17 cellular contexts compared by ENCODE assay signal in genomic region chr1:55815745-55816455, GRCh38.
DNase-seq lines count a peak whose midpoint lies in the region; ATAC-seq and TF ChIP-seq lines count a peak whose summit lies in the region.
"Had no signal": no experiment of that assay in that cellular context is flagged by ENCODE, and none has a peak within 500 bp of the region (broad histone marks: within the 10 kb centered on the region; RNA-seq: fewer than 3 reads in every experiment).

No MANE protein-coding gene starts in this region.

- 79% methylated on average over 5 of the region's 5 CpGs for WGBS in mammary epithelial cell (ENCODE audit: low coverage, missing lambda C conversion rate)

- in situ Hi-C loops in mammary epithelial cell (cut with MboI; ENCODE audit: low sequenced_read_pairs in 2 of 2), result no loop called here

- no peaks in the 10 kb centered on the region for H4K20me1 ChIP-seq in mammary epithelial cell (ENCODE audit: insufficient read depth, low read length)

- no peak for TF ChIP-seq CTCF in mesothelial cell of epicardium (IDR thresholded peaks at IDR 0.05; ENCODE audit: unreplicated experiment)
- TF ChIP-seq CTCF in mammary epithelial cell (conservative IDR thresholded peaks at IDR 0.05 in 1 of 2, IDR thresholded peaks at IDR 0.05 in 1 of 2; ENCODE audit: extremely low read depth in 1 of 2, insufficient read depth in 1 of 2, low read depth in 1 of 2, low read length in 2 of 2), result no peak

- peak; percentile 33 for ATAC-seq in stimulated activated naive CD8-positive, alpha-beta T cell treated with anti-CD3 and anti-CD28 coated beads, Interleukin-15, amount 100 ng/mL, for 72 hours
- no peak for ATAC-seq in stimulated activated naive CD8-positive, alpha-beta T cell treated with anti-CD3 and anti-CD28 coated beads, Interleukin-15, Interleukin-2, amounts not matched to agents 100 U/mL and 50 U/mL, for 24 hours
- ATAC-seq in T-helper 17 cell, result no peak

- H2AFZ ChIP-seq in mammary epithelial cell (ENCODE audit: low read depth, low read length), result no peak overlapping the region
- H2AFZ ChIP-seq: PC-9 had no signal

- no peak overlapping the region for H3K4me3 ChIP-seq in mammary epithelial cell (replicated peaks in 1 of 3; ENCODE audit: insufficient read depth in 1 of 3, low read depth in 2 of 3, low read length in 3 of 3)
- H3K4me3 ChIP-seq: HAP-1, PC-9, SJCRH30 had no signal

- H3K36me3 ChIP-seq in mammary epithelial cell (ENCODE audit: insufficient read depth, low read length), result no peaks in the 10 kb centered on the region
- H3K36me3 ChIP-seq: HAP-1, SJCRH30 had no signal

- H3K9me3 Mint-ChIP-seq in stimulated activated naive CD8-positive, alpha-beta T cell treated with anti-CD3 and anti-CD28 coated beads, Interleukin-15, amount 100 ng/mL, for 72 hours, result no peaks in the 10 kb centered on the region
- H3K9me3 Mint-ChIP-seq in mesothelial cell of epicardium, result peaks cover 6% of the 10 kb centered on the region
- H3K9me3 Mint-ChIP-seq in activated CD4-positive, alpha-beta memory T cell treated with anti-CD3 and anti-CD28 coated beads, Interleukin-2, amount 10 ng/mL, durations not matched to agents 7 days and 5 days, result no peaks in the 10 kb centered on the region
- H3K9me3 Mint-ChIP-seq: CD8-positive, alpha-beta memory T cell had no signal

- H3K27ac Mint-ChIP-seq in stimulated activated naive CD8-positive, alpha-beta T cell treated with anti-CD3 and anti-CD28 coated beads, Interleukin-15, amount 100 ng/mL, for 72 hours, result peak overlapping the region in 1 of 2 donors; percentile 81
- H3K27ac Mint-ChIP-seq in T-helper 17 cell (no peak overlapping the region), mesothelial cell of epicardium (peak overlapping the region; percentile 50)
- H3K27ac Mint-ChIP-seq in activated CD4-positive, alpha-beta memory T cell treated with anti-CD3 and anti-CD28 coated beads, Interleukin-2, amount 10 ng/mL, durations not matched to agents 7 days and 5 days, result no peak overlapping the region
- H3K27ac Mint-ChIP-seq: CD8-positive, alpha-beta memory T cell had no signal

- H3K9me3 ChIP-seq in T-helper 17 cell (ENCODE audit: control insufficient read depth, low read length, poor library complexity, severe bottlenecking), result no peaks in the 10 kb centered on the region
- H3K9me3 ChIP-seq in mammary epithelial cell (replicated peaks; ENCODE audit: insufficient read depth, low read length), result no peaks in the 10 kb centered on the region
- H3K9me3 ChIP-seq: HAP-1, SJCRH30 had no signal

- H3K4me3 Mint-ChIP-seq in stimulated activated naive CD8-positive, alpha-beta T cell treated with anti-CD3 and anti-CD28 coated beads, Interleukin-15, amount 100 ng/mL, for 72 hours, result no peak overlapping the region
- peak overlapping the region; percentile 10 for H3K4me3 Mint-ChIP-seq in T-helper 17 cell
- no peak overlapping the region for H3K4me3 Mint-ChIP-seq in mesothelial cell of epicardium
- no peak overlapping the region for H3K4me3 Mint-ChIP-seq in activated CD4-positive, alpha-beta memory T cell treated with anti-CD3 and anti-CD28 coated beads, Interleukin-2, amount 10 ng/mL, durations not matched to agents 7 days and 5 days
- H3K4me3 Mint-ChIP-seq: CD8-positive, alpha-beta memory T cell had no signal

- H3K4me2 ChIP-seq in mammary epithelial cell (ENCODE audit: insufficient read depth, low read depth, low read length), result no peak overlapping the region
- H3K4me2 ChIP-seq: PC-9 had no signal

- BruUV-seq in mammary epithelial cell (replicated peaks; lab: Mats Ljungman, UMichigan), result no TSS peak

- intact Hi-C loops in mammary epithelial cell (cut with micrococcal nuclease), result no loop called here

- CTCF ChIA-PET in mammary epithelial cell (lab: Charles Lee; ENCODE audit: low non-redundant PET), result no interaction called here
- CTCF ChIA-PET in activated CD4-positive, alpha-beta memory T cell treated with anti-CD3 and anti-CD28 coated beads, Interleukin-2, amount 10 ng/mL, durations not matched to agents 7 days and 5 days (lab: Charles Lee), result no interaction called here

- no peak overlapping the region for H3K27ac ChIP-seq in mammary epithelial cell (ENCODE audit: insufficient read depth, low read depth, low read length)
- H3K27ac ChIP-seq: PC-9, SJCRH30 had no signal

- dilution Hi-C loops in mammary epithelial cell (cut with HindIII; ENCODE audit: low sequenced_read_pairs), result no loop called here

- DNase-seq in stimulated activated naive CD8-positive, alpha-beta T cell treated with anti-CD3 and anti-CD28 coated beads, Interleukin-15, amount 100 ng/mL, for 72 hours, result no peak
- no peak for DNase-seq in stimulated activated naive CD8-positive, alpha-beta T cell treated with anti-CD3 and anti-CD28 coated beads, Interleukin-15, Interleukin-2, amounts not matched to agents 100 U/mL and 50 U/mL, for 24 hours
- no peak for DNase-seq in T-helper 17 cell
- DNase-seq in mesothelial cell of epicardium (ENCODE audit: low spot score in 2 of 2, unreplicated experiment in 2 of 2), result no peak
- DNase-seq in anterior cingulate cortex (lab: John Stamatoyannopoulos, UW), result no peak
- DNase-seq in mammary epithelial cell, result no peak
- no peak for DNase-seq in activated CD4-positive, alpha-beta memory T cell treated with anti-CD3 and anti-CD28 coated beads, Interleukin-2, amount 10 ng/mL, durations not matched to agents 7 days and 5 days
- no peak for DNase-seq in stimulated activated CD4-positive, alpha-beta T cell treated with anti-CD3 and anti-CD28 coated beads, Interleukin-2, amount 100 ng/mL, for 48 hours
- DNase-seq: CD8-positive, alpha-beta memory T cell; EL; KG1; NCI-H1048; NCI-H146; NCI-H2081; PC-9; SJCRH30 had no signal

- H3K79me2 ChIP-seq in mammary epithelial cell (ENCODE audit: insufficient read depth, low read length), result no peaks in the 10 kb centered on the region

- H3K27me3 Mint-ChIP-seq in stimulated activated naive CD8-positive, alpha-beta T cell treated with anti-CD3 and anti-CD28 coated beads, Interleukin-15, amount 100 ng/mL, for 72 hours, result no peaks in the 10 kb centered on the region
- peaks cover 7% of the 10 kb centered on the region for H3K27me3 Mint-ChIP-seq in T-helper 17 cell
- no peaks in the 10 kb centered on the region for H3K27me3 Mint-ChIP-seq in mesothelial cell of epicardium (ENCODE audit: low read depth)
- no peaks in the 10 kb centered on the region for H3K27me3 Mint-ChIP-seq in activated CD4-positive, alpha-beta memory T cell treated with anti-CD3 and anti-CD28 coated beads, Interleukin-2, amount 10 ng/mL, durations not matched to agents 7 days and 5 days

- no peak overlapping the region for H3K9ac ChIP-seq in mammary epithelial cell (ENCODE audit: insufficient read depth, low read length)

- POLR2A ChIA-PET in activated CD4-positive, alpha-beta memory T cell treated with anti-CD3 and anti-CD28 coated beads, Interleukin-2, amount 10 ng/mL, durations not matched to agents 7 days and 5 days (lab: Charles Lee), result no interaction called here

- H3K4me1 ChIP-seq in mammary epithelial cell (ENCODE audit: insufficient read depth, low read length), result no peaks in the 10 kb centered on the region
- H3K4me1 ChIP-seq: HAP-1, SJCRH30 had no signal

- no peaks in the 10 kb centered on the region for H3K36me3 Mint-ChIP-seq in T-helper 17 cell (ENCODE audit: low read depth)
- no peaks in the 10 kb centered on the region for H3K36me3 Mint-ChIP-seq in mesothelial cell of epicardium
- no peaks in the 10 kb centered on the region for H3K36me3 Mint-ChIP-seq in activated CD4-positive, alpha-beta memory T cell treated with anti-CD3 and anti-CD28 coated beads, Interleukin-2, amount 10 ng/mL, durations not matched to agents 7 days and 5 days (ENCODE audit: low read depth)
- H3K36me3 Mint-ChIP-seq: CD8-positive, alpha-beta memory T cell had no signal

- no peaks in the 10 kb centered on the region for H3K4me1 Mint-ChIP-seq in stimulated activated naive CD8-positive, alpha-beta T cell treated with anti-CD3 and anti-CD28 coated beads, Interleukin-15, amount 100 ng/mL, for 72 hours
- H3K4me1 Mint-ChIP-seq in T-helper 17 cell (peaks cover 12% of the 10 kb centered on the region), mesothelial cell of epicardium (peaks cover 28% of the 10 kb centered on the region)
- peaks cover 4% of the 10 kb centered on the region for H3K4me1 Mint-ChIP-seq in activated CD4-positive, alpha-beta memory T cell treated with anti-CD3 and anti-CD28 coated beads, Interleukin-2, amount 10 ng/mL, durations not matched to agents 7 days and 5 days
- H3K4me1 Mint-ChIP-seq: CD8-positive, alpha-beta memory T cell had no signal

- no peaks in the 10 kb centered on the region for H3K27me3 ChIP-seq in mammary epithelial cell (ENCODE audit: insufficient read depth, low read length)
- H3K27me3 ChIP-seq: SJCRH30 had no signal
